Comparison of ENCODE assay signal across 33 cellular contexts in the genomic region with DNA sequence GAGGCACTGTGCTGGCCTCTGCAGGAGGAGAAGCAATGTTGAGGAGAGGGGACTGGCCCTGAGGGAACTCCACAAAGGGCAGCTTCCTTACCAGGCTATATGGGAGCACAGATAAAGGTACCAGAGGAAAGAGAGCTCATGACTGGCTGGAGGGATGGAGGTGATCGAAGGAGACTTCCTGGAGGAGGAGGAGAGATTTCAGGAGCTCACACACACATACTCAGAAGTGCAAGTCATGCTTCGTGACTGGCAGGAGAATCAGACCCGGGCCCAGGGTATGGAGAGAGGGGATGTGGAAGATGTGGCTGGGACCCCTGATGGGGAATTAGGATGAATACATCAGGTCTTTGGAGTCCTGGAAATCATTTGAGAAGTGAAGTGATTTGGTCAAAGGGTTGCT.
"Had no signal": no experiment of that assay in that cellular context is flagged by ENCODE, and none has a peak within 500 bp of the region (broad histone marks: within the 10 kb centered on the region; RNA-seq: fewer than 3 reads in every experiment).

No MANE protein-coding gene starts in this region.

- H3K4me3 Mint-ChIP-seq: activated CD4-positive, alpha-beta memory T cell treated with anti-CD3 and anti-CD28 coated beads, Interleukin-2, amount 10 ng/mL, durations not matched to agents 7 days and 5 days; activated CD4-positive, alpha-beta T cell treated with anti-CD3 and anti-CD28 coated beads, Interleukin-2, amount 10 ng/mL, durations not matched to agents 7 days and 5 days; activated naive CD4-positive, alpha-beta T cell treated with anti-CD3 and anti-CD28 coated beads, Interleukin-2, amount 10 ng/mL, durations not matched to agents 7 days and 5 days; activated naive CD8-positive, alpha-beta T cell treated with anti-CD3 and anti-CD28 coated beads, Interleukin-2, amount 10 ng/mL, durations not matched to agents 7 days and 5 days; activated T-cell treated with anti-CD3 and anti-CD28 coated beads, Interleukin-2, amount 50 U/mL, for 24 hours; activated T-helper 17 cell treated with anti-CD3 and anti-CD28 coated beads, Interleukin-2, amount 50 U/mL, for 72 hours; brain; dendritic cell treated with granulocyte-macrophage colony-stimulating factor and Interleukin-4, amounts not matched to agents 40 ng/mL and 50 ng/mL, for 4 days; WTC11 had no signal

- H3K4me3 ChIP-seq: ascending aorta, breast epithelium, cardiac muscle cell, colonic mucosa, dorsolateral prefrontal cortex, esophagus muscularis mucosa, gastrocnemius medialis, heart right ventricle had no signal

- H3K27ac Mint-ChIP-seq: activated CD4-positive, alpha-beta memory T cell treated with anti-CD3 and anti-CD28 coated beads, Interleukin-2, amount 10 ng/mL, durations not matched to agents 7 days and 5 days; activated CD4-positive, alpha-beta T cell treated with anti-CD3 and anti-CD28 coated beads, Interleukin-2, amount 10 ng/mL, durations not matched to agents 7 days and 5 days; activated naive CD4-positive, alpha-beta T cell treated with anti-CD3 and anti-CD28 coated beads, Interleukin-2, amount 10 ng/mL, durations not matched to agents 7 days and 5 days; activated naive CD4-positive, alpha-beta T cell treated with anti-CD3 and anti-CD28 coated beads, Interleukin-2, amount 50 U/mL, for 72 hours; activated naive CD8-positive, alpha-beta T cell treated with anti-CD3 and anti-CD28 coated beads, Interleukin-2, amount 10 ng/mL, durations not matched to agents 7 days and 5 days; activated T-cell treated with anti-CD3 and anti-CD28 coated beads, Interleukin-2, amount 50 U/mL, for 24 hours; activated T-helper 17 cell treated with anti-CD3 and anti-CD28 coated beads, Interleukin-2, amount 50 U/mL, for 72 hours; brain; dendritic cell treated with granulocyte-macrophage colony-stimulating factor and Interleukin-4, amounts not matched to agents 40 ng/mL and 50 ng/mL, for 4 days; WTC11 had no signal

- H3K27ac ChIP-seq: ascending aorta, breast epithelium, cardiac muscle cell, colonic mucosa, dorsolateral prefrontal cortex, esophagus muscularis mucosa, foreskin keratinocyte, gastrocnemius medialis, heart right ventricle, VCaP had no signal

- H3K9me3 ChIP-seq: ascending aorta, breast epithelium, colonic mucosa, esophagus muscularis mucosa, gastrocnemius medialis, heart right ventricle had no signal

- H3K4me1 ChIP-seq: breast epithelium, colonic mucosa, foreskin keratinocyte had no signal

- H3K27me3 Mint-ChIP-seq: activated CD4-positive, alpha-beta memory T cell treated with anti-CD3 and anti-CD28 coated beads, Interleukin-2, amount 10 ng/mL, durations not matched to agents 7 days and 5 days; activated T-cell treated with anti-CD3 and anti-CD28 coated beads, Interleukin-2, amount 50 U/mL, for 24 hours; activated T-helper 17 cell treated with anti-CD3 and anti-CD28 coated beads, Interleukin-2, amount 50 U/mL, for 72 hours; dendritic cell treated with granulocyte-macrophage colony-stimulating factor and Interleukin-4, amounts not matched to agents 40 ng/mL and 50 ng/mL, for 4 days had no signal

- H3K36me3 ChIP-seq: ascending aorta, breast epithelium, cardiac muscle cell, colonic mucosa, esophagus muscularis mucosa, gastrocnemius medialis, heart right ventricle had no signal

- H3K4me1 Mint-ChIP-seq: activated naive CD4-positive, alpha-beta T cell treated with anti-CD3 and anti-CD28 coated beads, Interleukin-2, amount 10 ng/mL, durations not matched to agents 7 days and 5 days had no signal

- DNase-seq: activated CD4-positive, alpha-beta memory T cell treated with anti-CD3 and anti-CD28 coated beads, Interleukin-2, amount 10 ng/mL, durations not matched to agents 7 days and 5 days; activated CD4-positive, alpha-beta T cell treated with anti-CD3 and anti-CD28 coated beads for 1 hour; activated CD4-positive, alpha-beta T cell treated with anti-CD3 and anti-CD28 coated beads for 4 hours; activated CD4-positive, alpha-beta T cell treated with anti-CD3 and anti-CD28 coated beads, Interleukin-2, amount 10 ng/mL, durations not matched to agents 7 days and 5 days; activated CD4-positive, alpha-beta T cell treated with anti-CD3 and anti-CD28 coated beads, Interleukin-2, amount 50 U/mL, for 4 hours; activated CD8-positive, alpha-beta memory T cell treated with anti-CD3 and anti-CD28 coated beads, Interleukin-2, amount 50 U/mL, for 48 hours; activated effector memory CD4-positive, alpha-beta T cell treated with Interleukin-2 at 50 U/mL for 16 hours; activated gamma-delta T cell treated with Interleukin-2 at 50 U/mL for 16 hours; activated naive CD4-positive, alpha-beta T cell treated with anti-CD3 and anti-CD28 coated beads, Interleukin-2, amount 10 ng/mL, durations not matched to agents 7 days and 5 days; activated naive CD8-positive, alpha-beta T cell treated with anti-CD3 and anti-CD28 coated beads, Interleukin-2, amount 10 ng/mL, durations not matched to agents 7 days and 5 days; activated T-cell treated with anti-CD3 and anti-CD28 coated beads for 4 hours; activated T-cell treated with anti-CD3 and anti-CD28 coated beads, Interleukin-2, amount 50 U/mL, for 24 hours; central memory CD4-positive, alpha-beta T cell; cerebellar nuclear complex; colonic mucosa; dorsolateral prefrontal cortex; effector memory CD4-positive, alpha-beta T cell; erythroblast; foreskin keratinocyte; gastrocnemius medialis; heart right ventricle; T-helper 1 cell; T-helper 2 cell had no signal

- H3K9me3 Mint-ChIP-seq: activated CD4-positive, alpha-beta memory T cell treated with anti-CD3 and anti-CD28 coated beads, Interleukin-2, amount 10 ng/mL, durations not matched to agents 7 days and 5 days; activated CD4-positive, alpha-beta T cell treated with anti-CD3 and anti-CD28 coated beads, Interleukin-2, amount 10 ng/mL, durations not matched to agents 7 days and 5 days; activated naive CD4-positive, alpha-beta T cell treated with anti-CD3 and anti-CD28 coated beads, Interleukin-2, amount 10 ng/mL, durations not matched to agents 7 days and 5 days; activated naive CD4-positive, alpha-beta T cell treated with anti-CD3 and anti-CD28 coated beads, Interleukin-2, amount 50 U/mL, for 72 hours; activated T-cell treated with anti-CD3 and anti-CD28 coated beads, Interleukin-2, amount 50 U/mL, for 24 hours; dendritic cell treated with granulocyte-macrophage colony-stimulating factor and Interleukin-4, amounts not matched to agents 40 ng/mL and 50 ng/mL, for 4 days had no signal

- H3K36me3 Mint-ChIP-seq: activated naive CD4-positive, alpha-beta T cell treated with anti-CD3 and anti-CD28 coated beads, Interleukin-2, amount 10 ng/mL, durations not matched to agents 7 days and 5 days; activated naive CD4-positive, alpha-beta T cell treated with anti-CD3 and anti-CD28 coated beads, Interleukin-2, amount 50 U/mL, for 72 hours; activated naive CD8-positive, alpha-beta T cell treated with anti-CD3 and anti-CD28 coated beads, Interleukin-2, amount 10 ng/mL, durations not matched to agents 7 days and 5 days; brain; WTC11 had no signal

- ATAC-seq: activated naive CD4-positive, alpha-beta T cell treated with anti-CD3 and anti-CD28 coated beads, Interleukin-2, amount 50 U/mL, for 72 hours; activated T-helper 17 cell treated with anti-CD3 and anti-CD28 coated beads, Interleukin-2, amount 50 U/mL, for 72 hours; foreskin keratinocyte; gastrocnemius medialis; heart right ventricle; WTC11 had no signal

- H3K27me3 ChIP-seq: ascending aorta, breast epithelium, cardiac muscle cell, colonic mucosa, dorsolateral prefrontal cortex, esophagus muscularis mucosa, foreskin keratinocyte, gastrocnemius medialis, heart right ventricle had no signal
